In genomic region chr3:111989061-111989678, GRCh38 we compare ENCODE assay signal across 1 cellular context.
TF ChIP-seq lines count a peak whose summit lies in the region.

No MANE protein-coding gene starts in this region.

TF ChIP-seq in K562, 482 proteins besides CTCF, POLR2A, EP300 and RAD21 (continued from another document):
- no peak for TF ChIP-seq FOXO4 (CRISPR knock-in tag; IDR thresholded peaks at IDR 0.05)
